Comparison of ENCODE assay signal across 10 cellular contexts in genomic region chr3:124845406-124845805, GRCh38. TPM values are rescaled to one million over a fixed set of nuclear protein-coding genes. Genes with fewer than 3 reads are reported as not detected.
A peak's percentile ranks its signal among the peaks of the same experiment; 100 is the strongest.
DNase-seq lines count a peak whose midpoint lies in the region; ATAC-seq, FAIRE-seq and TF ChIP-seq lines count a peak whose summit lies in the region.
"Had no signal": no experiment of that assay in that cellular context is flagged by ENCODE, and none has a peak within 500 bp of the region (broad histone marks: within the 10 kb centered on the region; RNA-seq: fewer than 3 reads in every experiment).

No MANE protein-coding gene starts in this region.

- no peak overlapping the region for H3K56ac ChIP-seq in mesendoderm (ENCODE audit: low read length)

- H3K23ac ChIP-seq in trophoblast cell (ENCODE audit: low read length), result no peak overlapping the region
- H3K23ac ChIP-seq in mesendoderm (ENCODE audit: low read length), result no peak overlapping the region

- no peak overlapping the region for H2BK15ac ChIP-seq in mesendoderm (replicated peaks; ENCODE audit: low read depth)

- no peak for ATAC-seq in GM21423 (IDR thresholded peaks at IDR 0.05; ENCODE audit: unreplicated experiment)

- DNase-seq in AG08396 (ENCODE audit: low spot score) (peak; percentile 59), RWPE1 (ENCODE audit: low spot score) (peak; percentile 62), fibroblast of peridontal ligament (ENCODE audit: extremely low read depth) (peak; percentile 96), trophoblast cell (no peak), urothelium cell line (ENCODE audit: low spot score) (no peak), mesendoderm (no peak)
- DNase-seq in CD8-positive, alpha-beta memory T cell, result no peak
- DNase-seq: NCI-H1048 had no signal

- no peak overlapping the region for H3K18ac ChIP-seq in trophoblast cell (ENCODE audit: low read length)
- H3K18ac ChIP-seq in mesendoderm (ENCODE audit: low read length), result no peak overlapping the region

- no peak overlapping the region for H4K5ac ChIP-seq in mesendoderm (ENCODE audit: low read length)

- H3K4me2 ChIP-seq in trophoblast cell (ENCODE audit: low read length), result no peak overlapping the region
- H3K4me2 ChIP-seq in mesendoderm (ENCODE audit: low read length), result no peak overlapping the region

- H2BK5ac ChIP-seq in trophoblast cell (ENCODE audit: low read depth, low read length, poor library complexity) (no peak overlapping the region), mesendoderm (ENCODE audit: low read length) (no peak overlapping the region)

- no peaks in the 10 kb centered on the region for H3K4me1 Mint-ChIP-seq in CD8-positive, alpha-beta memory T cell

- peaks cover 5 to 10% of the 10 kb centered on the region in 2 experiments for H3K4me1 ChIP-seq in trophoblast cell (ENCODE audit: control insufficient read depth in 1 of 2, insufficient read depth in 2 of 2, low read length in 2 of 2)
- H3K4me1 ChIP-seq in mesendoderm (ENCODE audit: control insufficient read depth, low read depth, low read length), result peaks cover 6% of the 10 kb centered on the region
- no peaks in the 10 kb centered on the region for H3K4me1 ChIP-seq in CD8-positive, alpha-beta memory T cell (ENCODE audit: insufficient read depth, low read length)

- no peak overlapping the region for H2AK5ac ChIP-seq in trophoblast cell (ENCODE audit: low read length)
- H2AK5ac ChIP-seq in mesendoderm (ENCODE audit: low read length), result no peak overlapping the region

- no peak overlapping the region for H4K12ac ChIP-seq in trophoblast cell (ENCODE audit: low read depth, low read length)

- H3K4me3 Mint-ChIP-seq in CD8-positive, alpha-beta memory T cell, result no peak overlapping the region

- no peaks in the 10 kb centered on the region for H3K79me2 ChIP-seq in trophoblast cell (ENCODE audit: control insufficient read depth, insufficient read depth, low read length, poor library complexity)
- peaks cover 41% of the 10 kb centered on the region for H3K79me2 ChIP-seq in mesendoderm (ENCODE audit: control insufficient read depth, insufficient read depth, low read length)

- CTCF ChIA-PET in RWPE1 (lab: Yijun Ruan, JAX), result interaction anchor here (0.9 to 1.4 kb wide), 3 partner anchors 12 to 56 kb away, joined by 4 to 5 read pairs (median 4); no protein-coding TSS in a partner anchor
- CTCF ChIA-PET in CD8-positive, alpha-beta memory T cell (lab: Charles Lee), result interaction anchor here (1.5 kb wide), 1 partner anchor 56 kb away, joined by 4 read pairs; no protein-coding TSS in a partner anchor

- H3K4me3 ChIP-seq in trophoblast cell (ENCODE audit: low read depth, low read length) (no peak overlapping the region), mesendoderm (ENCODE audit: low read length) (no peak overlapping the region)
- H3K4me3 ChIP-seq in CD8-positive, alpha-beta memory T cell (ENCODE audit: low read length), result no peak overlapping the region

- no peak overlapping the region for H3K14ac ChIP-seq in trophoblast cell (ENCODE audit: low read length)

- no peak for FAIRE-seq in urothelium cell line (lab: Jason Lieb, UNC)
- FAIRE-seq: D721Med had no signal

- POLR2A ChIA-PET in RWPE1 (lab: Yijun Ruan, JAX; ENCODE audit: low non-redundant PET), result interaction anchor here (1.3 kb wide), 1 partner anchor 41 kb away, joined by 4 read pairs; no protein-coding TSS in a partner anchor
- POLR2A ChIA-PET in CD8-positive, alpha-beta memory T cell (lab: Charles Lee), result no interaction called here

- H3K27ac Mint-ChIP-seq in CD8-positive, alpha-beta memory T cell, result no peak overlapping the region

- H3K27me3 ChIP-seq in trophoblast cell (ENCODE audit: insufficient read depth, low read length), result no peaks in the 10 kb centered on the region
- H3K27me3 ChIP-seq in mesendoderm (ENCODE audit: insufficient read depth, low read length, poor library complexity), result no peaks in the 10 kb centered on the region
- no peaks in the 10 kb centered on the region for H3K27me3 ChIP-seq in CD8-positive, alpha-beta memory T cell (ENCODE audit: insufficient read depth, low read length, poor library complexity, severe bottlenecking)

- no CpG with 5 or more reads among the region's 5 CpGs for WGBS in trophoblast cell (ENCODE audit: extremely low coverage, insufficient coverage, insufficient read length)
- WGBS in mesendoderm (ENCODE audit: extremely low coverage, insufficient coverage, low lambda C conversion rate), result no CpG with 5 or more reads among the region's 5 CpGs

- no peaks in the 10 kb centered on the region for H3K9me3 Mint-ChIP-seq in CD8-positive, alpha-beta memory T cell

- no peaks in the 10 kb centered on the region for H3K9me3 ChIP-seq in trophoblast cell (ENCODE audit: insufficient read depth, low read depth, low read length)
- no peaks in the 10 kb centered on the region for H3K9me3 ChIP-seq in CD8-positive, alpha-beta memory T cell (ENCODE audit: low read length)

- H3K79me1 ChIP-seq in trophoblast cell (ENCODE audit: low read length) (peaks cover 14% of the 10 kb centered on the region), mesendoderm (ENCODE audit: low read length) (peaks cover 39% of the 10 kb centered on the region)

- TF ChIP-seq CTCF in RWPE1 (conservative IDR thresholded peaks at IDR 0.05; ENCODE audit: low read depth), result no peak

- H2BK12ac ChIP-seq in trophoblast cell (ENCODE audit: low read length), result no peak overlapping the region

- H2BK120ac ChIP-seq in trophoblast cell (ENCODE audit: insufficient read depth, low read length, poor library complexity) (no peak overlapping the region), mesendoderm (ENCODE audit: low read depth, low read length) (no peak overlapping the region)

- H3K9ac ChIP-seq in trophoblast cell (ENCODE audit: low read length) (no peak overlapping the region), mesendoderm (ENCODE audit: low read length) (no peak overlapping the region)

- H3K36me3 Mint-ChIP-seq in CD8-positive, alpha-beta memory T cell, result peaks cover 0 to 2% (median 0%) of the 10 kb centered on the region in 3 donors

- peaks cover 9 to 17% of the 10 kb centered on the region in 2 donors for H3K27me3 Mint-ChIP-seq in CD8-positive, alpha-beta memory T cell

- H3K4ac ChIP-seq in trophoblast cell (ENCODE audit: low read depth, low read length), result no peak overlapping the region
- H3K4ac ChIP-seq in mesendoderm (ENCODE audit: low read depth, low read length), result no peak overlapping the region

- H4K8ac ChIP-seq in trophoblast cell (ENCODE audit: low read depth, low read length), result no peak overlapping the region
- no peak overlapping the region for H4K8ac ChIP-seq in mesendoderm (ENCODE audit: low read depth, low read length)

- no peak overlapping the region for H2AFZ ChIP-seq in trophoblast cell (ENCODE audit: insufficient read depth, low read length, poor library complexity)

- H3K27ac ChIP-seq in RWPE1, result peak overlapping the region; percentile 96
- peak overlapping the region; percentile 4 for H3K27ac ChIP-seq in trophoblast cell (ENCODE audit: low read depth, low read length)
- no peak overlapping the region for H3K27ac ChIP-seq in mesendoderm (ENCODE audit: low read depth, low read length)
- no peak overlapping the region for H3K27ac ChIP-seq in CD8-positive, alpha-beta memory T cell (ENCODE audit: low read depth, low read length)

- no peak overlapping the region for H4K91ac ChIP-seq in trophoblast cell (ENCODE audit: low read depth, low read length)

- H3K36me3 ChIP-seq in trophoblast cell (ENCODE audit: control insufficient read depth in 1 of 2, insufficient read depth in 2 of 2, low read length in 2 of 2) (peaks cover 20 to 42% of the 10 kb centered on the region in 2 experiments), mesendoderm (ENCODE audit: control insufficient read depth, insufficient read depth, low read length) (peaks cover 29% of the 10 kb centered on the region)
- H3K36me3 ChIP-seq in CD8-positive, alpha-beta memory T cell (ENCODE audit: insufficient read depth, low read length), result no peaks in the 10 kb centered on the region

RNA-seq across cellular contexts. Expression of gene ITGB5, which starts 41.8 kb away (rescaled TPM):
- polyA plus RNA-seq in trophoblast cell (2013), result 121 and 127 TPM in 2 replicates
- polyA plus RNA-seq in mesendoderm (2013, experiment 1 of 2), result 201 TPM
- 194 TPM for polyA plus RNA-seq in mesendoderm (2013, experiment 2 of 2)
- total RNA-seq in CD8-positive, alpha-beta memory T cell, result 1 to 10 TPM; 2.0 to 3.3 TPM
- polyA plus RNA-seq in CD8-positive, alpha-beta memory T cell, result 0.62 TPM

Comparison
In these comparisons a context has a peak if more than half of its experiments do, and no peak if none do; other contexts are left out.
1. DNase-seq: peak in AG08396 (single experiment), RWPE1 (single experiment) and fibroblast of peridontal ligament (single experiment); none in trophoblast cell (0 of 2), urothelium cell line (single experiment), mesendoderm (single experiment) and CD8-positive, alpha-beta memory T cell (0 of 5).
2. H3K27ac ChIP-seq: peak in RWPE1 (single experiment) and trophoblast cell (single experiment); none in mesendoderm (single experiment) and CD8-positive, alpha-beta memory T cell (single experiment).